Comparison of ENCODE assay signal across 8 cellular contexts in genomic region chr11:119726585-119727522, GRCh38. TPM values are rescaled to one million over a fixed set of nuclear protein-coding genes. Genes with fewer than 3 reads are reported as not detected.
A peak's percentile ranks its signal among the peaks of the same experiment; 100 is the strongest.
DNase-seq lines count a peak whose midpoint lies in the region; ATAC-seq and TF ChIP-seq lines count a peak whose summit lies in the region.

No MANE protein-coding gene starts in this region.

- TF ChIP-seq POLR2A in sigmoid colon (IDR thresholded peaks at IDR 0.05) = no peak

- H3K27me3 ChIP-seq in SJSA1 (replicated peaks) (no peaks in the 10 kb centered on the region), sigmoid colon (no peaks in the 10 kb centered on the region)

- no peak for ATAC-seq in GM21529 (IDR thresholded peaks at IDR 0.05; ENCODE audit: unreplicated experiment)

- H3K36me3 ChIP-seq in SJSA1 (no peaks in the 10 kb centered on the region), sigmoid colon (no peaks in the 10 kb centered on the region)

- intact Hi-C loops in sigmoid colon (cut with DNase I) (loop anchor here (5.0 to 10.0 kb wide), 5 partner anchors 245 to 440 kb away; no protein-coding TSS in a partner anchor), head of caudate nucleus (cut with DNase I) (loop anchor here (5.0 kb wide), 2 partner anchors 245 to 380 kb away; no protein-coding TSS in a partner anchor)

- H3K4me1 ChIP-seq in SJSA1 (replicated peaks) = peaks cover 10% of the 10 kb centered on the region
- peaks cover 0 to 34% (median 29%) of the 10 kb centered on the region in 4 donors for H3K4me1 ChIP-seq in sigmoid colon

- no peak for TF ChIP-seq CTCF in GM12865 (IDR thresholded peaks at IDR 0.05; ENCODE audit: insufficient read depth, low read depth, low read length, missing control alignments)
- no peak for TF ChIP-seq CTCF in fibroblast of villous mesenchyme (IDR thresholded peaks at IDR 0.05; ENCODE audit: insufficient read depth, low read depth, low read length)
- TF ChIP-seq CTCF in sigmoid colon (IDR thresholded peaks at IDR 0.05) = no peak

- H3K4me3 ChIP-seq in GM12865 (ENCODE audit: low read depth, low read length) (peak overlapping the region; percentile 76), SJSA1 (peak overlapping the region; percentile 62), fibroblast of villous mesenchyme (ENCODE audit: low read depth, low read length) (peak overlapping the region; percentile 75), sigmoid colon (peak overlapping the region; percentile 56 to 83 (median 70))

- TF ChIP-seq EP300 in sigmoid colon (IDR thresholded peaks at IDR 0.05) = no peak

- WGBS in sigmoid colon, 2 donors = 6 to 19% methylated on average over 21 of the region's 21 CpGs

- DNase-seq in GM12865 (ENCODE audit: low read depth) (no peak), SJSA1 (ENCODE audit: low read depth in 1 of 2, low spot score in 2 of 2) (no peak), fibroblast of villous mesenchyme (ENCODE audit: low read depth) (no peak), sigmoid colon (no peak), MV-4-11 (lab: John Stamatoyannopoulos, UW) (no peak), head of caudate nucleus (no peak), HT-29 (ENCODE audit: low spot score) (no peak)

- H3K9me3 ChIP-seq in SJSA1 (replicated peaks) (no peaks in the 10 kb centered on the region), sigmoid colon (no peaks in the 10 kb centered on the region)

- H3K27ac ChIP-seq in SJSA1 = no peak overlapping the region
- no peak overlapping the region for H3K27ac ChIP-seq in sigmoid colon

RNA-seq across cellular contexts. Expression of gene NECTIN1, which starts 2.1 kb away (rescaled TPM):
- total RNA-seq in SJSA1 (2014; rRNA removed; shearing (Covaris generic)) = 1.3 and 2.3 TPM in 2 replicates
- total RNA-seq in fibroblast of villous mesenchyme (3.9 and 4.8 TPM in 2 replicates), sigmoid colon (1 to 10 TPM in 3 of 4 donors, under 1 TPM in 1; 0.16 to 1.7 (median 1.1) TPM)
- 10 to 100 TPM in 1 of 3 donors, 1 to 10 TPM in 2; 2.8 to 19.0 (median 6.6) TPM for polyA plus RNA-seq in sigmoid colon
- total RNA-seq in HT-29 (2014; rRNA removed; shearing (Covaris generic)) = 38.9 and 46.5 TPM in 2 replicates
